Comparison of ENCODE assay signal across 9 cellular contexts in the genomic region with DNA sequence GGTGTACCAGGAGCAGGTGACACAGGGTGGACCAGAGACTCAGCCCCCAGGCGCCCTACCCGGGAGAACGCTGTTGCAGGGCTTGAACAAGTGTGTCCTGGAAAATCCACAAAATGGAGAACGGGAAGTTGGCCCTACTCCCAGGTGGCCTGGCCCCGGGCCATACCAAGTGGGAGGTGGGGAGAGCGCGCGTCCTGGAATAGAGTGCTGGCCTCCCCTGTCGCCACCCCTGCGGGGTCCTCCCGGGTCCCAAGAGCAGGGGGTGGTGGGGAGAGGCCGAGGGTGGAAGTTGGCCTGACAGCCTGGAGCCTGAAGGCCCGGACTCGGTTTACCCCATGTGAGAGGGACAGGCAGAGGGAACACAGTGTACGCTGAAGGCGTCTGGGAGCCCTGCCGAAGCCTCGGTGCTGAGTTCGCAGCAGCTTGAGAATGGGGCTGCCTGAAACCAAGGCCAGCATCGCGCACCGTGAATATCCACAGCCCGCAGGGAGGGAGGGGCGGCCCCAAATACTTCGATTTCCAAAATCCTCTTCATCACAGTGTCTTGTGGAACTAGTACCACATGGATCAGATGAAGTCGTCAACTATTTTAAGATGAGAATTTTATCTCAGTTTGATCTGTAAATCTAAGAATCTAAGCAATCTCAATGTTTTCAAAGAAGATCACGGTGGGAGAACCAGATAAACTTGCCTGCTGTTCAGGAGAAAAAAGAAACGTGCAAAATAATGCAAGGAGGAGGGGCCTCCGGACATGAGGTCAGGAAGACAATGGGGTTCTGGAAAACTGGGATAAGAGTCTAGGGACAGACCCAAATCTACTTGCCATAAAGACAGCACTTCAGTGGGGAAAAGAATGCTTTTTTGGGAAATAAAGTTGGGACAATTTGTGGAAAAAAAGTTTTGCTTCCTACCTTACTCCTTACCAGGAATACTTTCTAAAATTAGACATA. TPM values are rescaled to one million over a fixed set of nuclear protein-coding genes. Genes with fewer than 3 reads are reported as not detected.
A peak's percentile ranks its signal among the peaks of the same experiment; 100 is the strongest.
DNase-seq lines count a peak whose midpoint lies in the region; ATAC-seq and TF ChIP-seq lines count a peak whose summit lies in the region.
"Had no signal": no experiment of that assay in that cellular context is flagged by ENCODE, and none has a peak within 500 bp of the region (broad histone marks: within the 10 kb centered on the region; RNA-seq: fewer than 3 reads in every experiment).

No MANE protein-coding gene starts in this region.

- no peaks in the 10 kb centered on the region for H3K27me3 ChIP-seq in PC-9 (ENCODE audit: insufficient read depth, low read depth)
- H3K27me3 ChIP-seq in osteoblast (ENCODE audit: insufficient read depth, low read length): no peaks in the 10 kb centered on the region

- H4K20me1 ChIP-seq in PC-9 (ENCODE audit: insufficient read depth) (no peaks in the 10 kb centered on the region), osteoblast (ENCODE audit: insufficient read depth, low read length) (peaks cover 24% of the 10 kb centered on the region)

- H2AFZ ChIP-seq in PC-9: no peak overlapping the region
- no peak overlapping the region for H2AFZ ChIP-seq in osteoblast (ENCODE audit: low read length)

- DNase-seq in DMS79 (lab: John Stamatoyannopoulos, UW) (peak; percentile 32), PC-9 (no peak), epithelial cell of prostate (ENCODE audit: low read depth, low spot score) (no peak), osteoblast (ENCODE audit: insufficient read length, low spot score, missing footprints) (peak; percentile 74), GM20000 (ENCODE audit: low spot score) (no peak)
- DNase-seq in activated CD4-positive, alpha-beta T cell treated with anti-CD3 and anti-CD28 coated beads for 4 hours: no peak
- DNase-seq in effector CD4-positive, alpha-beta T cell: no peak
- DNase-seq: cortex of kidney had no signal

- TF ChIP-seq CTCF in PC-9 (conservative IDR thresholded peaks at IDR 0.05) (no peak), osteoblast (IDR thresholded peaks at IDR 0.05; ENCODE audit: extremely low read depth, low read depth, low read length) (no peak), GM20000 (IDR thresholded peaks at IDR 0.05; ENCODE audit: extremely low read depth, missing control alignments) (no peak)

- H3K9me2 ChIP-seq in PC-9 (ENCODE audit: insufficient read depth): no peaks in the 10 kb centered on the region

- H3K4me3 ChIP-seq in PC-9 (peak overlapping the region; percentile 77; the same call in 1 of the 2 replicates), osteoblast (ENCODE audit: insufficient read depth, low read length) (no peak overlapping the region)

- peaks cover 4% of the 10 kb centered on the region; the same call in 1 of the 2 replicates for H3F3A ChIP-seq in PC-9 (ENCODE audit: insufficient read depth, low read depth)

- peak overlapping the region; percentile 97 for H3K4me2 ChIP-seq in PC-9
- H3K4me2 ChIP-seq in osteoblast (ENCODE audit: insufficient read depth, low read length): peak overlapping the region; percentile 99

- peaks cover 9% of the 10 kb centered on the region for H3K4me1 ChIP-seq in PC-9 (replicated peaks; ENCODE audit: insufficient read depth)
- peaks cover 21% of the 10 kb centered on the region for H3K4me1 ChIP-seq in osteoblast (ENCODE audit: insufficient read depth, low read length)

- peaks cover 38% of the 10 kb centered on the region for H3K79me2 ChIP-seq in PC-9 (ENCODE audit: low read depth)
- peaks cover 62% of the 10 kb centered on the region for H3K79me2 ChIP-seq in osteoblast (ENCODE audit: insufficient read depth, low read length)

- intact Hi-C loops in PC-9 (cut with micrococcal nuclease; ENCODE audit: unreplicated experiment): no loop called here

- POLR2A ChIA-PET in PC-9 (lab: Charles Lee; ENCODE audit: unreplicated experiment): interaction anchor here (0.6 kb wide), 1 partner anchor 383 kb away, joined by 9 read pairs; no protein-coding TSS in a partner anchor

- H3K27ac ChIP-seq in PC-9 (0 out of 2 replicates have a peak overlapping the region, but pooled peaks have one; percentile 23), epithelial cell of prostate (peak overlapping the region; percentile 79), osteoblast (ENCODE audit: low read depth, low read length) (no peak overlapping the region)

- BruUV-seq in PC-9 (replicated peaks; lab: Mats Ljungman, UMichigan): no TSS peak

- CTCF ChIA-PET in PC-9 (lab: Charles Lee): no interaction called here

- H3K36me3 ChIP-seq in PC-9 (ENCODE audit: low read depth) (no peaks in the 10 kb centered on the region), osteoblast (ENCODE audit: insufficient read depth, low read length) (peaks cover 14% of the 10 kb centered on the region)

- ATAC-seq in GM19467 (IDR thresholded peaks at IDR 0.05; ENCODE audit: unreplicated experiment): no peak

- H3K9me3 ChIP-seq in PC-9 (ENCODE audit: insufficient read depth, low read depth): no peaks in the 10 kb centered on the region
- no peaks in the 10 kb centered on the region for H3K9me3 ChIP-seq in osteoblast (ENCODE audit: low read depth, low read length)

RNA-seq across cellular contexts. Expression of a gene that starts 10.4 kb away (rescaled TPM):
- 26.7 and 41.2 TPM in 2 replicates for total RNA-seq in PC-9 (2021)
- 6.9 and 11.5 TPM in 2 replicates for total RNA-seq in osteoblast

RNA-seq across cellular contexts. Expression of a gene that starts 11.5 kb away (rescaled TPM):
- total RNA-seq in PC-9 (2021) (33.0 and 35.9 TPM in 2 replicates), osteoblast (49.5 and 52.5 TPM in 2 replicates)

RNA-seq across cellular contexts. Expression of a gene that starts 25.5 kb away (rescaled TPM):
- total RNA-seq in PC-9 (2021) (25.6 and 25.8 TPM in 2 replicates), osteoblast (8.5 and 9.4 TPM in 2 replicates)

RNA-seq across cellular contexts. Expression of a gene that starts 31.4 kb away (rescaled TPM):
- total RNA-seq in PC-9 (2021) (7.8 and 10.1 TPM in 2 replicates), osteoblast (3.3 and 3.8 TPM in 2 replicates)

RNA-seq across cellular contexts. Expression of a gene that starts 31.4 kb away (rescaled TPM):
- total RNA-seq in PC-9 (2021) (61.7 and 69.8 TPM in 2 replicates), osteoblast (55.7 and 70.6 TPM in 2 replicates)

Comparison
In these comparisons a context has a peak if more than half of its experiments do, and no peak if none do; other contexts are left out.
1. DNase-seq: peak in DMS79 (single experiment) and osteoblast (single experiment); none in PC-9 (0 of 2), epithelial cell of prostate (single experiment), GM20000 (single experiment), activated CD4-positive, alpha-beta T cell treated with anti-CD3 and anti-CD28 coated beads for 4 hours (0 of 2) and effector CD4-positive, alpha-beta T cell (single experiment).